ENCODE assay signal across 1 cellular context in the genomic region with DNA sequence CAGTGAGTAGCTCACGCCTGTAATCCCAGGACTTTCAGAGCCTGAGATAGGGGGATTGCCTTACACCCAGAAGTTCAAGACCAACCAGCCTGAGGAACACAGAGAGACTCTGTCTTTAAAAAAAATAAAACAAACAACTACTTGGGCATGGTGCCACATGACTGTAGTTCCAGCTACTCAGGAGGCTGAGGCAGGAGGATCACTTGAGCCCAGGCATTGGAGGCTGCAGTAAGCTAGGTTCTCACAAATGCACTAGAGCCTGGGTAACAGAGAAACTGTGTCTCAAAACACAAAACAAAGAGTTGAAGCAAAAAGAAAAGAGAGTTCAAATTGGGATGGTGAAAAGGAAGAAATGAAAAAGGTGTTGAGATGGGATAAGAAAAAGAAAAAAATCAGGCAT.
TF ChIP-seq lines count a peak whose summit lies in the region.

No MANE protein-coding gene starts in this region.

TF ChIP-seq in IMR-90, 13 proteins besides CTCF, POLR2A, EP300 and RAD21:
- TF ChIP-seq, protein P1, sequence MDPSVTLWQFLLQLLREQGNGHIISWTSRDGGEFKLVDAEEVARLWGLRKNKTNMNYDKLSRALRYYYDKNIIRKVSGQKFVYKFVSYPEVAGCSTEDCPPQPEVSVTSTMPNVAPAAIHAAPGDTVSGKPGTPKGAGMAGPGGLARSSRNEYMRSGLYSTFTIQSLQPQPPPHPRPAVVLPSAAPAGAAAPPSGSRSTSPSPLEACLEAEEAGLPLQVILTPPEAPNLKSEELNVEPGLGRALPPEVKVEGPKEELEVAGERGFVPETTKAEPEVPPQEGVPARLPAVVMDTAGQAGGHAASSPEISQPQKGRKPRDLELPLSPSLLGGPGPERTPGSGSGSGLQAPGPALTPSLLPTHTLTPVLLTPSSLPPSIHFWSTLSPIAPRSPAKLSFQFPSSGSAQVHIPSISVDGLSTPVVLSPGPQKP (IDR thresholded peaks at IDR 0.05; ENCODE audit: borderline replicate concordance, low read depth, low read length): no peak
- TF ChIP-seq MAFK (IDR thresholded peaks at IDR 0.05; ENCODE audit: low read depth, low read length) (no peak), NFE2L2 (IDR thresholded peaks at IDR 0.05; ENCODE audit: low read depth, low read length) (no peak), CHD1 (IDR thresholded peaks at IDR 0.05; ENCODE audit: low read depth, low read length) (no peak), RCOR1 (IDR thresholded peaks at IDR 0.05; ENCODE audit: insufficient replicate concordance, low read length) (no peak), CEBPB (IDR thresholded peaks at IDR 0.05; ENCODE audit: low read depth, low read length) (no peak), FOS (IDR thresholded peaks at IDR 0.05; ENCODE audit: low read depth, low read length) (no peak), SMC3 (IDR thresholded peaks at IDR 0.05; ENCODE audit: low read depth, low read length) (no peak), MAZ (IDR thresholded peaks at IDR 0.05; ENCODE audit: borderline replicate concordance, low read depth, low read length) (no peak), RFX5 (IDR thresholded peaks at IDR 0.05; ENCODE audit: low read depth, low read length) (no peak)
- TF ChIP-seq, protein P2, sequence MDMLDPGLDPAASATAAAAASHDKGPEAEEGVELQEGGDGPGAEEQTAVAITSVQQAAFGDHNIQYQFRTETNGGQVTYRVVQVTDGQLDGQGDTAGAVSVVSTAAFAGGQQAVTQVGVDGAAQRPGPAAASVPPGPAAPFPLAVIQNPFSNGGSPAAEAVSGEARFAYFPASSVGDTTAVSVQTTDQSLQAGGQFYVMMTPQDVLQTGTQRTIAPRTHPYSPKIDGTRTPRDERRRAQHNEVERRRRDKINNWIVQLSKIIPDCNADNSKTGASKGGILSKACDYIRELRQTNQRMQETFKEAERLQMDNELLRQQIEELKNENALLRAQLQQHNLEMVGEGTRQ (IDR thresholded peaks at IDR 0.05; ENCODE audit: low read depth, low read length): no peak
